1 cellular context compared by ENCODE assay signal in genomic region chr5:157328277-157328912, GRCh38.
TF ChIP-seq lines count a peak whose summit lies in the region.

No MANE protein-coding gene starts in this region.

TF ChIP-seq in HepG2, 621 proteins besides CTCF, POLR2A, EP300 and RAD21 (continued from another document):
- TF ChIP-seq AHDC1 (CRISPR knock-in tag; IDR thresholded peaks at IDR 0.05; ENCODE audit: borderline replicate concordance) (no peak), RFX3 (CRISPR knock-in tag; IDR thresholded peaks at IDR 0.05) (no peak), E2F5 (CRISPR knock-in tag; conservative IDR thresholded peaks at IDR 0.05) (no peak), ZNF468 (CRISPR knock-in tag; IDR thresholded peaks at IDR 0.05) (no peak), THAP11 (CRISPR knock-in tag; IDR thresholded peaks at IDR 0.05) (0 out of 2 replicates have a peak, but pooled peaks have one; percentile 28), NFKBIZ (CRISPR knock-in tag; IDR thresholded peaks at IDR 0.05) (no peak), GATAD2A (CRISPR knock-in tag; IDR thresholded peaks at IDR 0.05) (0 out of 2 replicates have a peak, but pooled peaks have one; percentile 21), SOX6 (IDR thresholded peaks at IDR 0.05) (no peak), SOX6 (CRISPR knock-in tag; IDR thresholded peaks at IDR 0.05) (0 out of 2 replicates have a peak, but pooled peaks have one; percentile 16), MAZ (IDR thresholded peaks at IDR 0.05; ENCODE audit: borderline replicate concordance, low read depth, low read length) (0 out of 2 replicates have a peak, but pooled peaks have one; percentile 30), MAZ (CRISPR knock-in tag; IDR thresholded peaks at IDR 0.05; ENCODE audit: low read depth) (no peak), SP1 (IDR thresholded peaks at IDR 0.05) (no peak), SP1 (CRISPR knock-in tag; IDR thresholded peaks at IDR 0.05) (0 out of 2 replicates have a peak, but pooled peaks have one; percentile 31), TEAD3 (CRISPR knock-in tag; optimal IDR thresholded peaks at IDR 0.05; ENCODE audit: borderline replicate concordance) (peak; percentile 45), SMC3 (IDR thresholded peaks at IDR 0.05; ENCODE audit: low read length) (peak; percentile 88), ETV5 (CRISPR knock-in tag; IDR thresholded peaks at IDR 0.05; ENCODE audit: borderline replicate concordance) (no peak), XRCC5 (optimal IDR thresholded peaks at IDR 0.05; ENCODE audit: low read length) (peak; percentile 87), MEF2D (CRISPR knock-in tag; IDR thresholded peaks at IDR 0.05) (no peak), PAF1 (CRISPR knock-in tag; IDR thresholded peaks at IDR 0.05) (no peak), STAG1 (CRISPR knock-in tag; IDR thresholded peaks at IDR 0.05) (peak; percentile 87), ZKSCAN5 (CRISPR knock-in tag; IDR thresholded peaks at IDR 0.05) (no peak), ZBTB14 (CRISPR knock-in tag; IDR thresholded peaks at IDR 0.05) (no peak)
